1 cellular context compared by ENCODE assay signal in genomic region chr19:8214802-8215201, GRCh38.
A peak's percentile ranks its signal among the peaks of the same experiment; 100 is the strongest.
TF ChIP-seq lines count a peak whose summit lies in the region.

No MANE protein-coding gene starts in this region.

TF ChIP-seq in GM12878, 131 proteins besides CTCF, POLR2A, EP300 and RAD21:
- TF ChIP-seq NFIC (IDR thresholded peaks at IDR 0.05; ENCODE audit: low read depth, low read length) (no peak), SIX5 (IDR thresholded peaks at IDR 0.05; ENCODE audit: low read depth, low read length, severe bottlenecking) (no peak), HDGF (IDR thresholded peaks at IDR 0.05) (0 out of 2 replicates have a peak, but pooled peaks have one; percentile 15), KAT2A (conservative IDR thresholded peaks at IDR 0.05; ENCODE audit: control insufficient read depth, low read depth, low read length) (no peak), NFXL1 (IDR thresholded peaks at IDR 0.05; ENCODE audit: borderline replicate concordance) (peak; percentile 86), USF1 (IDR thresholded peaks at IDR 0.05; ENCODE audit: borderline replicate concordance, extremely low read length, insufficient read depth, low read depth, low read length) (no peak), NR2F1 (conservative IDR thresholded peaks at IDR 0.05) (0 out of 2 replicates have a peak, but pooled peaks have one; percentile 37), RUNX3 (IDR thresholded peaks at IDR 0.05; ENCODE audit: low read length) (no peak), RFX5 (IDR thresholded peaks at IDR 0.05; ENCODE audit: low read depth, low read length) (no peak), KLF5 (IDR thresholded peaks at IDR 0.05; ENCODE audit: partially characterized antibody) (no peak), USF2 (IDR thresholded peaks at IDR 0.05; ENCODE audit: borderline replicate concordance, low read depth, low read length) (no peak), STAT1 (conservative IDR thresholded peaks at IDR 0.05) (no peak)
